1 cellular context compared by ENCODE assay signal in genomic region chr1:19799877-19800804, GRCh38.
TF ChIP-seq lines count a peak whose summit lies in the region.

Gene TMCO4 (minus strand): TSS chr1:19799916. CDS start chr1:19780758, 19,158 bp downstream.

TF ChIP-seq in HepG2, 621 proteins besides CTCF, POLR2A, EP300 and RAD21 (continued from another document):
- TF ChIP-seq ZBTB40 (IDR thresholded peaks at IDR 0.05), result no peak
- 0 out of 2 replicates have a peak, but pooled peaks have one; percentile 24 for TF ChIP-seq ZBTB40 (CRISPR knock-in tag; IDR thresholded peaks at IDR 0.05)
- peak; percentile 26; the same call in 1 of the 2 replicates for TF ChIP-seq TBX2 (CRISPR knock-in tag; IDR thresholded peaks at IDR 0.05; ENCODE audit: borderline replicate concordance)
- 0 out of 2 replicates have a peak, but pooled peaks have one; percentile 35 for TF ChIP-seq MED13 (CRISPR knock-in tag; IDR thresholded peaks at IDR 0.05)
- TF ChIP-seq ZNF687 (CRISPR knock-in tag; IDR thresholded peaks at IDR 0.05), result peak; percentile 70
- TF ChIP-seq ZZZ3 (CRISPR knock-in tag; IDR thresholded peaks at IDR 0.05; ENCODE audit: borderline replicate concordance), result no peak
- TF ChIP-seq FOXO1 (CRISPR knock-in tag; IDR thresholded peaks at IDR 0.05), result no peak
- TF ChIP-seq ZNF484 (CRISPR knock-in tag; IDR thresholded peaks at IDR 0.05; ENCODE audit: borderline replicate concordance, low read depth), result no peak
- no peak for TF ChIP-seq DZIP1 (CRISPR knock-in tag; IDR thresholded peaks at IDR 0.05)
- TF ChIP-seq YEATS4 (CRISPR knock-in tag; IDR thresholded peaks at IDR 0.05; ENCODE audit: borderline replicate concordance), result peak; percentile 45; the same call in 1 of the 2 replicates
- TF ChIP-seq TEAD2 (CRISPR knock-in tag; IDR thresholded peaks at IDR 0.05), result no peak
- TF ChIP-seq UBTF (CRISPR knock-in tag; IDR thresholded peaks at IDR 0.05), result 0 out of 2 replicates have a peak, but pooled peaks have one; percentile 17
- peak; percentile 66; the same call in 1 of the 2 replicates for TF ChIP-seq ZSCAN30 (CRISPR knock-in tag; IDR thresholded peaks at IDR 0.05)
- no peak; the same call in 1 of the 2 replicates for TF ChIP-seq ZBTB14 (CRISPR knock-in tag; IDR thresholded peaks at IDR 0.05)
- TF ChIP-seq TP53 (CRISPR knock-in tag; conservative IDR thresholded peaks at IDR 0.05), result no peak
- 0 out of 2 replicates have a peak, but pooled peaks have one; percentile 35 for TF ChIP-seq ZMAT3 (CRISPR knock-in tag; conservative IDR thresholded peaks at IDR 0.05)
- peak; percentile 55; the same call in 1 of the 2 replicates for TF ChIP-seq BHLHE40 (IDR thresholded peaks at IDR 0.05; ENCODE audit: low read length)
- TF ChIP-seq BORCS8-MEF2B (CRISPR knock-in tag; IDR thresholded peaks at IDR 0.05), result 0 out of 2 replicates have a peak, but pooled peaks have one; percentile 38
- 0 out of 2 replicates have a peak, but pooled peaks have one; percentile 35 for TF ChIP-seq PRMT3 (CRISPR knock-in tag; IDR thresholded peaks at IDR 0.05; ENCODE audit: borderline replicate concordance, low read depth)
- TF ChIP-seq ZFX (CRISPR knock-in tag; IDR thresholded peaks at IDR 0.05; ENCODE audit: low read depth), result peak; percentile 62
